1 cellular context compared by ENCODE assay signal in the genomic region with DNA sequence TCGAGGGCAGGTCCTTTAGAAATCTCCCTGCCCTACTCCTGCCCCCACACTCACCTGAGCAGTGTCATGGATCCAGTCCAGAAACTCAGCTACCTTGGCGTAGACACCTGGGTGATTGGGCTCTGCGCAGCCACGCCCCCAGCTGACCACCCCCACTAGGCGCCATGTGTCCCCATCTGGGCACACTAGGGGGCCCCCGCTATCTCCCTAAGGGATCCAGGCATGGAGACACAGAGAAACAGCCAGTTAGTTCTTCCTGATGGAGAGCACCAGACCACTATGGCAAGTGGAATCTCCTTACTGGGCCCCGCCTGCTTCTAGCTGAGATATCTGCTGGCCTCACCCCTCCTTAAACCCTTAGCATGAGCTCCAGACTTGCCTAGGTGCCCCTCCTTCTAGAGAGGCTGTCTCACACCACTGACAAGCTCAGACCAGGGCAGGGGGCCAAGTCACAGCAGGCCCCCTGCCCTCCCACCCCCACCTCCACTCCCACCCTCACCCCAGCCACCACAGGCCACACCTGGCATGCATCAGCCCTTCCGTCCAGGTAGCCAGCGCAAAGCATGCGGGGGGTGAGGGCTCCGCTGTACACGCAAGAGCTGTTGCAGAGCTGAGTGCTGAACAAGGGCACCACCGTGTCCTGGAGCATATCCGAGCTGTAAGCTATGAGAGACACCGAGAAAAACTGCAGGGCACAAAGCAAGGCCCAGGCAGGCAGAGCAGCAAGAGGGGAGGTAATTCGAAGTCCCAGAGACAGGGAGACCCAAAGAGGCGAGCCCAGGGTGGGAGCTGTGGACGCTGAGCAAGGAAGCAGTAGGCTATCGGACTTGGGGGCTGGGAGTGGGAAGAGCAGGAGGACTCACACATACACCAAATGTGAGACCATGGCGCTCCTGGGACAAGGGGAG.
TF ChIP-seq lines count a peak whose summit lies in the region.

No MANE protein-coding gene starts in this region.

TF ChIP-seq in H1, 55 proteins besides CTCF, POLR2A, EP300 and RAD21:
- TF ChIP-seq TCF12 (IDR thresholded peaks at IDR 0.05; ENCODE audit: low read depth, low read length) (no peak), SIRT6 (IDR thresholded peaks at IDR 0.05; ENCODE audit: low read length) (no peak), JUND (IDR thresholded peaks at IDR 0.05; ENCODE audit: low read length) (no peak), HDAC6 (IDR thresholded peaks at IDR 0.05; ENCODE audit: low read depth, low read length) (no peak), POU5F1 (IDR thresholded peaks at IDR 0.05; ENCODE audit: low read depth, low read length) (no peak), TAF1 (IDR thresholded peaks at IDR 0.05; ENCODE audit: low read depth, low read length) (no peak), ASH2L (IDR thresholded peaks at IDR 0.05; ENCODE audit: low read length) (no peak), CREB1 (IDR thresholded peaks at IDR 0.05) (no peak), TEAD4 (IDR thresholded peaks at IDR 0.05; ENCODE audit: low read depth, low read length) (no peak), CBX8 (IDR thresholded peaks at IDR 0.05; ENCODE audit: borderline replicate concordance, low read depth, low read length) (no peak), NANOG (IDR thresholded peaks at IDR 0.05; ENCODE audit: insufficient read depth, low read depth, low read length, poor library complexity, severe bottlenecking) (no peak), BRCA1 (IDR thresholded peaks at IDR 0.05; ENCODE audit: low read depth, low read length) (no peak), SRF (IDR thresholded peaks at IDR 0.05; ENCODE audit: low read depth, low read length) (no peak), EZH2 (IDR thresholded peaks at IDR 0.05; ENCODE audit: low read depth, low read length, severe bottlenecking) (no peak)
- TF ChIP-seq, protein P1, sequence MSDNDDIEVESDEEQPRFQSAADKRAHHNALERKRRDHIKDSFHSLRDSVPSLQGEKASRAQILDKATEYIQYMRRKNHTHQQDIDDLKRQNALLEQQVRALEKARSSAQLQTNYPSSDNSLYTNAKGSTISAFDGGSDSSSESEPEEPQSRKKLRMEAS (IDR thresholded peaks at IDR 0.05), result no peak
- TF ChIP-seq, protein P2, sequence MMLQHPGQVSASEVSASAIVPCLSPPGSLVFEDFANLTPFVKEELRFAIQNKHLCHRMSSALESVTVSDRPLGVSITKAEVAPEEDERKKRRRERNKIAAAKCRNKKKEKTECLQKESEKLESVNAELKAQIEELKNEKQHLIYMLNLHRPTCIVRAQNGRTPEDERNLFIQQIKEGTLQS (IDR thresholded peaks at IDR 0.05; ENCODE audit: insufficient read depth, low read depth, low read length), result no peak
- TF ChIP-seq, protein P3, sequence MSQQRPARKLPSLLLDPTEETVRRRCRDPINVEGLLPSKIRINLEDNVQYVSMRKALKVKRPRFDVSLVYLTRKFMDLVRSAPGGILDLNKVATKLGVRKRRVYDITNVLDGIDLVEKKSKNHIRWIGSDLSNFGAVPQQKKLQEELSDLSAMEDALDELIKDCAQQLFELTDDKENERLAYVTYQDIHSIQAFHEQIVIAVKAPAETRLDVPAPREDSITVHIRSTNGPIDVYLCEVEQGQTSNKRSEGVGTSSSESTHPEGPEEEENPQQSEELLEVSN (IDR thresholded peaks at IDR 0.05), result no peak
- TF ChIP-seq, protein P4, sequence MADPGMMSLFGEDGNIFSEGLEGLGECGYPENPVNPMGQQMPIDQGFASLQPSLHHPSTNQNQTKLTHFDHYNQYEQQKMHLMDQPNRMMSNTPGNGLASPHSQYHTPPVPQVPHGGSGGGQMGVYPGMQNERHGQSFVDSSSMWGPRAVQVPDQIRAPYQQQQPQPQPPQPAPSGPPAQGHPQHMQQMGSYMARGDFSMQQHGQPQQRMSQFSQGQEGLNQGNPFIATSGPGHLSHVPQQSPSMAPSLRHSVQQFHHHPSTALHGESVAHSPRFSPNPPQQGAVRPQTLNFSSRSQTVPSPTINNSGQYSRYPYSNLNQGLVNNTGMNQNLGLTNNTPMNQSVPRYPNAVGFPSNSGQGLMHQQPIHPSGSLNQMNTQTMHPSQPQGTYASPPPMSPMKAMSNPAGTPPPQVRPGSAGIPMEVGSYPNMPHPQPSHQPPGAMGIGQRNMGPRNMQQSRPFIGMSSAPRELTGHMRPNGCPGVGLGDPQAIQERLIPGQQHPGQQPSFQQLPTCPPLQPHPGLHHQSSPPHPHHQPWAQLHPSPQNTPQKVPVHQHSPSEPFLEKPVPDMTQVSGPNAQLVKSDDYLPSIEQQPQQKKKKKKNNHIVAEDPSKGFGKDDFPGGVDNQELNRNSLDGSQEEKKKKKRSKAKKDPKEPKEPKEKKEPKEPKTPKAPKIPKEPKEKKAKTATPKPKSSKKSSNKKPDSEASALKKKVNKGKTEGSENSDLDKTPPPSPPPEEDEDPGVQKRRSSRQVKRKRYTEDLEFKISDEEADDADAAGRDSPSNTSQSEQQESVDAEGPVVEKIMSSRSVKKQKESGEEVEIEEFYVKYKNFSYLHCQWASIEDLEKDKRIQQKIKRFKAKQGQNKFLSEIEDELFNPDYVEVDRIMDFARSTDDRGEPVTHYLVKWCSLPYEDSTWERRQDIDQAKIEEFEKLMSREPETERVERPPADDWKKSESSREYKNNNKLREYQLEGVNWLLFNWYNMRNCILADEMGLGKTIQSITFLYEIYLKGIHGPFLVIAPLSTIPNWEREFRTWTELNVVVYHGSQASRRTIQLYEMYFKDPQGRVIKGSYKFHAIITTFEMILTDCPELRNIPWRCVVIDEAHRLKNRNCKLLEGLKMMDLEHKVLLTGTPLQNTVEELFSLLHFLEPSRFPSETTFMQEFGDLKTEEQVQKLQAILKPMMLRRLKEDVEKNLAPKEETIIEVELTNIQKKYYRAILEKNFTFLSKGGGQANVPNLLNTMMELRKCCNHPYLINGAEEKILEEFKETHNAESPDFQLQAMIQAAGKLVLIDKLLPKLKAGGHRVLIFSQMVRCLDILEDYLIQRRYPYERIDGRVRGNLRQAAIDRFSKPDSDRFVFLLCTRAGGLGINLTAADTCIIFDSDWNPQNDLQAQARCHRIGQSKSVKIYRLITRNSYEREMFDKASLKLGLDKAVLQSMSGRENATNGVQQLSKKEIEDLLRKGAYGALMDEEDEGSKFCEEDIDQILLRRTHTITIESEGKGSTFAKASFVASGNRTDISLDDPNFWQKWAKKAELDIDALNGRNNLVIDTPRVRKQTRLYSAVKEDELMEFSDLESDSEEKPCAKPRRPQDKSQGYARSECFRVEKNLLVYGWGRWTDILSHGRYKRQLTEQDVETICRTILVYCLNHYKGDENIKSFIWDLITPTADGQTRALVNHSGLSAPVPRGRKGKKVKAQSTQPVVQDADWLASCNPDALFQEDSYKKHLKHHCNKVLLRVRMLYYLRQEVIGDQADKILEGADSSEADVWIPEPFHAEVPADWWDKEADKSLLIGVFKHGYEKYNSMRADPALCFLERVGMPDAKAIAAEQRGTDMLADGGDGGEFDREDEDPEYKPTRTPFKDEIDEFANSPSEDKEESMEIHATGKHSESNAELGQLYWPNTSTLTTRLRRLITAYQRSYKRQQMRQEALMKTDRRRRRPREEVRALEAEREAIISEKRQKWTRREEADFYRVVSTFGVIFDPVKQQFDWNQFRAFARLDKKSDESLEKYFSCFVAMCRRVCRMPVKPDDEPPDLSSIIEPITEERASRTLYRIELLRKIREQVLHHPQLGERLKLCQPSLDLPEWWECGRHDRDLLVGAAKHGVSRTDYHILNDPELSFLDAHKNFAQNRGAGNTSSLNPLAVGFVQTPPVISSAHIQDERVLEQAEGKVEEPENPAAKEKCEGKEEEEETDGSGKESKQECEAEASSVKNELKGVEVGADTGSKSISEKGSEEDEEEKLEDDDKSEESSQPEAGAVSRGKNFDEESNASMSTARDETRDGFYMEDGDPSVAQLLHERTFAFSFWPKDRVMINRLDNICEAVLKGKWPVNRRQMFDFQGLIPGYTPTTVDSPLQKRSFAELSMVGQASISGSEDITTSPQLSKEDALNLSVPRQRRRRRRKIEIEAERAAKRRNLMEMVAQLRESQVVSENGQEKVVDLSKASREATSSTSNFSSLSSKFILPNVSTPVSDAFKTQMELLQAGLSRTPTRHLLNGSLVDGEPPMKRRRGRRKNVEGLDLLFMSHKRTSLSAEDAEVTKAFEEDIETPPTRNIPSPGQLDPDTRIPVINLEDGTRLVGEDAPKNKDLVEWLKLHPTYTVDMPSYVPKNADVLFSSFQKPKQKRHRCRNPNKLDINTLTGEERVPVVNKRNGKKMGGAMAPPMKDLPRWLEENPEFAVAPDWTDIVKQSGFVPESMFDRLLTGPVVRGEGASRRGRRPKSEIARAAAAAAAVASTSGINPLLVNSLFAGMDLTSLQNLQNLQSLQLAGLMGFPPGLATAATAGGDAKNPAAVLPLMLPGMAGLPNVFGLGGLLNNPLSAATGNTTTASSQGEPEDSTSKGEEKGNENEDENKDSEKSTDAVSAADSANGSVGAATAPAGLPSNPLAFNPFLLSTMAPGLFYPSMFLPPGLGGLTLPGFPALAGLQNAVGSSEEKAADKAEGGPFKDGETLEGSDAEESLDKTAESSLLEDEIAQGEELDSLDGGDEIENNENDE (IDR thresholded peaks at IDR 0.05; ENCODE audit: insufficient replicate concordance, low read length), result no peak
